22 cellular contexts compared by ENCODE assay signal in the genomic region with DNA sequence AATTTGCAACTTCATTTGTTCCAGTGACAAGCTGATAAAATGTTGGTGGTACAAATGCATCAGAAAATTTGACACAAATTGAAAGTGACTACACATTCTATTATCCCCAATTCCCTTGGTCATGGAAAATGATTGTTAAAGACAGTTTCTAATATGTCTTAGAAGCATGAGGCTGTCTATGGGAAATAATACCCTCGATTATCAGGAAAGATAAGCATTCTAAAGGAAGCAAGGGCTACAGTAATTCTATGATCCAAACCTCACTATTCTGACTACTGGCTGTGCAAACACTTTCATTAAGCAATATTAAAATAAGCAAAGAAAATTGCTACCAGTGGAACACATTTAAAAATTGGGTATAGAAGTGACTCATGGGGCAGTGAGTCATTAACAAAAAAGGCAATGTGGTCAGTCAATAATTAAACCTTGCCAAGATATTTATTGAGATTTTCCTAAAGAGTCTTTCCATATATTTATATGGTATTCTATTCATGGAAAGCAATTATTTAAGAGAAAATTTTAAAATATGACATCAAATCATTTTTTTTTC.
A peak's percentile ranks its signal among the peaks of the same experiment; 100 is the strongest.
DNase-seq lines count a peak whose midpoint lies in the region; ATAC-seq and TF ChIP-seq lines count a peak whose summit lies in the region.
"Had no signal": no experiment of that assay in that cellular context is flagged by ENCODE, and none has a peak within 500 bp of the region (broad histone marks: within the 10 kb centered on the region; RNA-seq: fewer than 3 reads in every experiment).

No MANE protein-coding gene starts in this region.

- H3K27ac ChIP-seq in right atrium auricular region = no peak overlapping the region
- H3K27ac ChIP-seq: C4-2B, epithelial cell of prostate, left lung, SJCRH30, stomach had no signal

- peak; percentile 53 for DNase-seq in HT1080 (ENCODE audit: low read depth)
- DNase-seq in cardiac fibroblast (ENCODE audit: low read depth in 2 of 2) = peak; percentile 42 to 57
- peak; percentile 63 for DNase-seq in kidney tubule cell (ENCODE audit: low spot score)
- DNase-seq in superior temporal gyrus (ENCODE audit: extremely low spot score) = no peak
- no peak for DNase-seq in right atrium auricular region (ENCODE audit: low spot score)
- DNase-seq: activated CD4-positive, alpha-beta T cell treated with anti-CD3 and anti-CD28 coated beads, Interleukin-2, amount 10 ng/mL, durations not matched to agents 7 days and 5 days; activated T-cell treated with anti-CD3 and anti-CD28 coated beads, Interleukin-2, amount 50 U/mL, for 1 hour; cerebellar nuclear complex; DND-41; left lung; NCI-H1048; NCI-H2171 treated with DMSO at 0.1 percent for 48 hours; NK-92 treated with Interleukin-12 subunit alpha and Interleukin-12 subunit beta, amount 100 ng/mL, for 24 hours; SJCRH30; stomach; T-helper 9 cell had no signal

- no peak overlapping the region for H3K27ac Mint-ChIP-seq in stimulated activated memory B cell treated with anti-CD40 and anti-IgM and Interleukin-4, amounts not matched to agents 10 μg/mL and 1 μg/mL and 100 μg/mL, for 72 hours
- H3K27ac Mint-ChIP-seq: activated CD4-positive, alpha-beta T cell treated with anti-CD3 and anti-CD28 coated beads, Interleukin-2, amount 10 ng/mL, durations not matched to agents 7 days and 5 days; activated naive CD8-positive, alpha-beta T cell had no signal

- peaks cover 3% of the 10 kb centered on the region for H3K9me3 Mint-ChIP-seq in stimulated activated memory B cell treated with anti-CD40 and anti-IgM and Interleukin-4, amounts not matched to agents 10 μg/mL and 1 μg/mL and 100 μg/mL, for 72 hours
- H3K9me3 Mint-ChIP-seq: activated CD4-positive, alpha-beta T cell treated with anti-CD3 and anti-CD28 coated beads, Interleukin-2, amount 10 ng/mL, durations not matched to agents 7 days and 5 days had no signal

- H3K27me3 ChIP-seq in right atrium auricular region = no peaks in the 10 kb centered on the region
- H3K27me3 ChIP-seq: left lung, SJCRH30, stomach had no signal

- TF ChIP-seq CTCF in cardiac fibroblast (IDR thresholded peaks at IDR 0.05; ENCODE audit: low read depth, low read length) = no peak
- no peak for TF ChIP-seq CTCF in right atrium auricular region (IDR thresholded peaks at IDR 0.05)

- no peaks in the 10 kb centered on the region for H3K36me3 ChIP-seq in right atrium auricular region
- H3K36me3 ChIP-seq: left lung, SJCRH30, stomach had no signal

- H3K36me3 Mint-ChIP-seq in stimulated activated memory B cell treated with anti-CD40 and anti-IgM and Interleukin-4, amounts not matched to agents 10 μg/mL and 1 μg/mL and 100 μg/mL, for 72 hours = no peaks in the 10 kb centered on the region
- H3K36me3 Mint-ChIP-seq: activated naive CD8-positive, alpha-beta T cell had no signal

- no peaks in the 10 kb centered on the region for H3K27me3 Mint-ChIP-seq in stimulated activated memory B cell treated with anti-CD40 and anti-IgM and Interleukin-4, amounts not matched to agents 10 μg/mL and 1 μg/mL and 100 μg/mL, for 72 hours
- H3K27me3 Mint-ChIP-seq: activated CD4-positive, alpha-beta T cell treated with anti-CD3 and anti-CD28 coated beads, Interleukin-2, amount 10 ng/mL, durations not matched to agents 7 days and 5 days; activated naive CD8-positive, alpha-beta T cell had no signal

- H3K4me3 Mint-ChIP-seq in stimulated activated memory B cell treated with anti-CD40 and anti-IgM and Interleukin-4, amounts not matched to agents 10 μg/mL and 1 μg/mL and 100 μg/mL, for 72 hours = no peak overlapping the region
- H3K4me3 Mint-ChIP-seq: activated CD4-positive, alpha-beta T cell treated with anti-CD3 and anti-CD28 coated beads, Interleukin-2, amount 10 ng/mL, durations not matched to agents 7 days and 5 days; activated naive CD8-positive, alpha-beta T cell had no signal

- peak; percentile 75 for ATAC-seq in GM18907 (IDR thresholded peaks at IDR 0.05; ENCODE audit: unreplicated experiment)
- no peak for ATAC-seq in stimulated activated memory B cell treated with anti-CD40 and anti-IgM and Interleukin-4, amounts not matched to agents 10 μg/mL and 1 μg/mL and 100 μg/mL, for 72 hours
- ATAC-seq in HG03442 (IDR thresholded peaks at IDR 0.05; ENCODE audit: unreplicated experiment) = no peak
- ATAC-seq: left lung had no signal

- no peaks in the 10 kb centered on the region for H3K9me3 ChIP-seq in right atrium auricular region
- H3K9me3 ChIP-seq: left lung, SJCRH30 had no signal

- H3K4me1 Mint-ChIP-seq in stimulated activated memory B cell treated with anti-CD40 and anti-IgM and Interleukin-4, amounts not matched to agents 10 μg/mL and 1 μg/mL and 100 μg/mL, for 72 hours = no peaks in the 10 kb centered on the region
- H3K4me1 Mint-ChIP-seq: activated CD4-positive, alpha-beta T cell treated with anti-CD3 and anti-CD28 coated beads, Interleukin-2, amount 10 ng/mL, durations not matched to agents 7 days and 5 days had no signal

- no peaks in the 10 kb centered on the region for H3K4me1 ChIP-seq in right atrium auricular region
- H3K4me1 ChIP-seq: left lung, SJCRH30, stomach had no signal

- no peak overlapping the region for H3K4me3 ChIP-seq in cardiac fibroblast (replicated peaks in 1 of 2; ENCODE audit: low read depth in 2 of 2, low read length in 2 of 2)
- no peak overlapping the region for H3K4me3 ChIP-seq in right atrium auricular region
- H3K4me3 ChIP-seq: left lung, SJCRH30, stomach had no signal

Comparison
In these comparisons a context has a peak if more than half of its experiments do, and no peak if none do; other contexts are left out.
1. DNase-seq: peak in HT1080 (single experiment), cardiac fibroblast (2 of 2) and kidney tubule cell (single experiment); none in superior temporal gyrus (single experiment) and right atrium auricular region (single experiment).